Comparison of ENCODE assay signal across 18 cellular contexts in the genomic region with DNA sequence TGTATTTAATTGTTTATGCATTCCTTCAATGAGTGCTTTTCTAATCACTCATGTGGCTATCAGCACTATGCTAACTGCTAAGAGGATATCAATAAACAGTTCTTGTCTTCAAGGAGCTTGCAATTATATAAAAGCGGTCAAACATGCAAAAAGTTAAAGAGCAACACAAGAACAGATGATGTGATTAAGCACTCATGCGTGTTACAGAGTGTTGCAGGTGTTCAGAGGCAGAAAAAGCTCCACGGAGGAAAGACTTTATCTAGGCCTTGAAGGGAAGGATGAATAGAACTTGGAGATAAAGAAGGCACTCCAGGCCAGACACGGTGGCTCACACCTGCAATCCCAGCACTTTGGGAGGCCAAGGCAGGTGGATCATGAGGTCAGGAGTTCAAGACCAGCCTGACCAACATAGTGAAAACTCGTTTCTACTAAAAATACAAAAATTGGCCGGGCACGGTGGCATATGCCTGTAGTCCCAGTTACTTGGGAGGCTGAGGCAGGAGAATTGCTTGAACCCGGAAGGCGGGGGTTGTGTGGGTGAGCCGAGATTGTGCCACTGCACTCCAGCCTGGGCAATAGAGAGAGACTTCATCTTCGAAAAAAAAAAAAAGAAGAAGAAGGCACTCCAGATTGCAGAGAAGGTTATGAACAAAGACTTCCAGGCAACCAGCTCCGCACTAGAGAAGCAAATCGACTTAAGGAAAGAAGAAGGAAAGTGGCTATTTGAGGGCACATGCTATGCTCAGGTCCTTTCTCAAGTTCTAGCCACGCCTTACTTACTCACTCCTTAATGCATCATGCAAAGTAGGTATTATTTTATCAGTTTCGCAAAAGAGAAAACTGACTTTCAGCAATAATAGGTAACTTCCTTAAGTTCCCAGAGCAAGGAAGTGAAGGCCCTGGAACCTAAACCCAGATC. TPM values are rescaled to one million over a fixed set of nuclear protein-coding genes. Genes with fewer than 3 reads are reported as not detected.
DNase-seq lines count a peak whose midpoint lies in the region; ATAC-seq and TF ChIP-seq lines count a peak whose summit lies in the region.
"Had no signal": no experiment of that assay in that cellular context is flagged by ENCODE, and none has a peak within 500 bp of the region (broad histone marks: within the 10 kb centered on the region; RNA-seq: fewer than 3 reads in every experiment).

No MANE protein-coding gene starts in this region.

- H4K20me1 ChIP-seq in Karpas-422 (ENCODE audit: insufficient read depth, low read depth, low read length): no peaks in the 10 kb centered on the region

- POLR2A ChIA-PET in activated CD4-positive, alpha-beta T cell treated with anti-CD3 and anti-CD28 coated beads for 36 hours (lab: Charles Lee): no interaction called here
- POLR2A ChIA-PET in activated CD4-positive, alpha-beta memory T cell treated with anti-CD3 and anti-CD28 coated beads, Interleukin-2, amount 10 ng/mL, durations not matched to agents 7 days and 5 days (lab: Charles Lee): no interaction called here
- POLR2A ChIA-PET in naive thymus-derived CD4-positive, alpha-beta T cell (lab: Charles Lee): interaction anchor here (1.1 kb wide), 1 partner anchor 254 kb away, joined by 3 read pairs; a partner anchor contains a TSS

- peak overlapping the region; percentile 66 for H3K4me2 ChIP-seq in Karpas-422 (ENCODE audit: low read depth, low read length, poor library complexity, severe bottlenecking)

- H3K4me1 Mint-ChIP-seq in activated CD4-positive, alpha-beta T cell treated with anti-CD3 and anti-CD28 coated beads for 36 hours: peaks cover 87% of the 10 kb centered on the region
- H3K4me1 Mint-ChIP-seq in activated CD4-positive, alpha-beta memory T cell treated with anti-CD3 and anti-CD28 coated beads, Interleukin-2, amount 10 ng/mL, durations not matched to agents 7 days and 5 days: peaks cover 77% of the 10 kb centered on the region
- peaks cover 66 to 99% (median 86%) of the 10 kb centered on the region in 7 donors for H3K4me1 Mint-ChIP-seq in naive thymus-derived CD4-positive, alpha-beta T cell

- peaks cover 82% of the 10 kb centered on the region for H3K4me1 ChIP-seq in Karpas-422 (ENCODE audit: low read length)
- H3K4me1 ChIP-seq in naive thymus-derived CD4-positive, alpha-beta T cell (ENCODE audit: control insufficient read depth in 2 of 2, insufficient read depth in 2 of 2, low read length in 2 of 2): peaks cover 50 to 93% of the 10 kb centered on the region in 2 donors

- peak overlapping the region; percentile 53 for H3K27ac Mint-ChIP-seq in activated CD4-positive, alpha-beta T cell treated with anti-CD3 and anti-CD28 coated beads for 36 hours
- H3K27ac Mint-ChIP-seq in activated CD4-positive, alpha-beta memory T cell treated with anti-CD3 and anti-CD28 coated beads, Interleukin-2, amount 10 ng/mL, durations not matched to agents 7 days and 5 days: peak overlapping the region; percentile 97
- H3K27ac Mint-ChIP-seq in naive thymus-derived CD4-positive, alpha-beta T cell: peak overlapping the region; percentile 62 to 100 (median 97)

- no peaks in the 10 kb centered on the region for H3K27me3 Mint-ChIP-seq in activated CD4-positive, alpha-beta T cell treated with anti-CD3 and anti-CD28 coated beads for 36 hours
- H3K27me3 Mint-ChIP-seq in activated CD4-positive, alpha-beta memory T cell treated with anti-CD3 and anti-CD28 coated beads, Interleukin-2, amount 10 ng/mL, durations not matched to agents 7 days and 5 days: no peaks in the 10 kb centered on the region
- H3K27me3 Mint-ChIP-seq in naive thymus-derived CD4-positive, alpha-beta T cell: no peaks in the 10 kb centered on the region
- H3K27me3 Mint-ChIP-seq: memory B cell had no signal

- H3K4me3 ChIP-seq in Karpas-422 (ENCODE audit: low read length): peak overlapping the region; percentile 44
- H3K4me3 ChIP-seq in naive thymus-derived CD4-positive, alpha-beta T cell (ENCODE audit: low read length): peak overlapping the region; percentile 14
- no peak overlapping the region for H3K4me3 ChIP-seq in coronary artery
- H3K4me3 ChIP-seq: GM23248, skin epidermis had no signal

- H3K36me3 Mint-ChIP-seq in activated CD4-positive, alpha-beta T cell treated with anti-CD3 and anti-CD28 coated beads for 36 hours (ENCODE audit: low read depth): peaks cover 48% of the 10 kb centered on the region
- peaks cover 55% of the 10 kb centered on the region for H3K36me3 Mint-ChIP-seq in activated CD4-positive, alpha-beta memory T cell treated with anti-CD3 and anti-CD28 coated beads, Interleukin-2, amount 10 ng/mL, durations not matched to agents 7 days and 5 days (ENCODE audit: low read depth)
- peaks cover 9 to 59% (median 44%) of the 10 kb centered on the region in 5 donors for H3K36me3 Mint-ChIP-seq in naive thymus-derived CD4-positive, alpha-beta T cell
- H3K36me3 Mint-ChIP-seq: memory B cell had no signal

- no peak for TF ChIP-seq CTCF in coronary artery (IDR thresholded peaks at IDR 0.05)

- ATAC-seq in activated CD4-positive, alpha-beta T cell treated with anti-CD3 and anti-CD28 coated beads for 36 hours: no peak
- ATAC-seq in naive thymus-derived CD4-positive, alpha-beta T cell: no peak
- no peak for ATAC-seq in HG03432 (IDR thresholded peaks at IDR 0.05; ENCODE audit: unreplicated experiment)
- ATAC-seq: foreskin keratinocyte had no signal

- H3K27ac ChIP-seq in Karpas-422 (ENCODE audit: low read length): peak overlapping the region; percentile 100
- peak overlapping the region; percentile 61 for H3K27ac ChIP-seq in naive thymus-derived CD4-positive, alpha-beta T cell (ENCODE audit: low read depth, low read length)
- no peak overlapping the region for H3K27ac ChIP-seq in coronary artery
- H3K27ac ChIP-seq: foreskin keratinocyte, GM23248 had no signal

- no peaks in the 10 kb centered on the region for H3K9me2 ChIP-seq in Karpas-422 (replicated peaks; ENCODE audit: insufficient read depth, low read length)

- H3K9me3 ChIP-seq in Karpas-422 (ENCODE audit: low read length): no peaks in the 10 kb centered on the region
- no peaks in the 10 kb centered on the region for H3K9me3 ChIP-seq in naive thymus-derived CD4-positive, alpha-beta T cell (ENCODE audit: control insufficient read depth in 2 of 3, low read length in 3 of 3)

- CTCF ChIA-PET in activated CD4-positive, alpha-beta T cell treated with anti-CD3 and anti-CD28 coated beads for 36 hours (lab: Charles Lee): interaction anchor here (0.6 to 0.7 kb wide), 2 partner anchors 34 to 36 kb away, joined by 3 to 4 read pairs; no protein-coding TSS in a partner anchor
- CTCF ChIA-PET in activated CD4-positive, alpha-beta memory T cell treated with anti-CD3 and anti-CD28 coated beads, Interleukin-2, amount 10 ng/mL, durations not matched to agents 7 days and 5 days (lab: Charles Lee): interaction anchor here (0.7 to 1.0 kb wide), 2 partner anchors 60 to 172 kb away, joined by 3 to 4 read pairs; no protein-coding TSS in a partner anchor
- CTCF ChIA-PET in naive thymus-derived CD4-positive, alpha-beta T cell (lab: Charles Lee): no interaction called here

- no peaks in the 10 kb centered on the region for H3K79me2 ChIP-seq in Karpas-422 (ENCODE audit: low read length)

- H3K27me3 ChIP-seq in Karpas-422 (ENCODE audit: low read length): no peaks in the 10 kb centered on the region
- no peaks in the 10 kb centered on the region for H3K27me3 ChIP-seq in naive thymus-derived CD4-positive, alpha-beta T cell (ENCODE audit: control insufficient read depth in 2 of 2, insufficient read depth in 2 of 2, low read length in 2 of 2)

- H2AFZ ChIP-seq in Karpas-422 (ENCODE audit: low read length): no peak overlapping the region
- H2AFZ ChIP-seq: GM23248 had no signal

- H3K4me3 Mint-ChIP-seq in activated CD4-positive, alpha-beta T cell treated with anti-CD3 and anti-CD28 coated beads for 36 hours: no peak overlapping the region
- no peak overlapping the region for H3K4me3 Mint-ChIP-seq in activated CD4-positive, alpha-beta memory T cell treated with anti-CD3 and anti-CD28 coated beads, Interleukin-2, amount 10 ng/mL, durations not matched to agents 7 days and 5 days
- H3K4me3 Mint-ChIP-seq in naive thymus-derived CD4-positive, alpha-beta T cell: peak overlapping the region; percentile 8 to 87 (median 70)

- no peaks in the 10 kb centered on the region for H3K36me3 ChIP-seq in Karpas-422 (ENCODE audit: insufficient read depth, low read length)
- H3K36me3 ChIP-seq in naive thymus-derived CD4-positive, alpha-beta T cell (ENCODE audit: control insufficient read depth in 2 of 3, insufficient read depth in 3 of 3, low read length in 3 of 3): peaks cover 11 to 21% (median 12%) of the 10 kb centered on the region in 3 experiments

- no peak for DNase-seq in activated CD4-positive, alpha-beta T cell treated with anti-CD3 and anti-CD28 coated beads for 36 hours
- no peak for DNase-seq in activated CD4-positive, alpha-beta T cell treated with anti-CD3 and anti-CD28 coated beads, Interleukin-2, amount 50 U/mL, for 4 hours
- DNase-seq in Karpas-422: peak; percentile 72
- no peak for DNase-seq in activated CD4-positive, alpha-beta memory T cell treated with anti-CD3 and anti-CD28 coated beads, Interleukin-2, amount 10 ng/mL, durations not matched to agents 7 days and 5 days
- DNase-seq in naive thymus-derived CD4-positive, alpha-beta T cell: no peak
- DNase-seq in coronary artery (ENCODE audit: low spot score): no peak
- DNase-seq in COR-L47 (lab: John Stamatoyannopoulos, UW): no peak
- DNase-seq: ACHN, activated gamma-delta T cell, foreskin keratinocyte, GM23248, NCI-H1417, NCI-H510A treated with DMSO at 0.1 percent for 48 hours, T1000 had no signal

- H3K9ac ChIP-seq in Karpas-422 (ENCODE audit: low read length): peak overlapping the region; percentile 52
- H3K9ac ChIP-seq: GM23248 had no signal

- intact Hi-C loops in activated CD4-positive, alpha-beta T cell treated with anti-CD3 and anti-CD28 coated beads for 36 hours (cut with DNase I, micrococcal nuclease): no loop called here
- intact Hi-C loops in naive thymus-derived CD4-positive, alpha-beta T cell (cut with micrococcal nuclease): no loop called here

- peaks cover 2% of the 10 kb centered on the region for H3K9me3 Mint-ChIP-seq in activated CD4-positive, alpha-beta T cell treated with anti-CD3 and anti-CD28 coated beads for 36 hours (ENCODE audit: low read depth)
- no peaks in the 10 kb centered on the region for H3K9me3 Mint-ChIP-seq in activated CD4-positive, alpha-beta memory T cell treated with anti-CD3 and anti-CD28 coated beads, Interleukin-2, amount 10 ng/mL, durations not matched to agents 7 days and 5 days
- peaks cover 0 to 8% (median 1%) of the 10 kb centered on the region in 11 donors for H3K9me3 Mint-ChIP-seq in naive thymus-derived CD4-positive, alpha-beta T cell
- H3K9me3 Mint-ChIP-seq: memory B cell had no signal

RNA-seq across cellular contexts. Expression of a gene that starts 13.8 kb away (rescaled TPM):
- total RNA-seq in activated CD4-positive, alpha-beta T cell treated with anti-CD3 and anti-CD28 coated beads for 36 hours: 100 to 1,000 TPM; 400 to 530 TPM
- total RNA-seq in Karpas-422 (2014; rRNA removed; shearing (Covaris generic); ENCODE audit: low replicate concordance): 0.32 and 1.3 TPM in 2 replicates
- total RNA-seq in activated CD4-positive, alpha-beta memory T cell treated with anti-CD3 and anti-CD28 coated beads, Interleukin-2, amount 10 ng/mL, durations not matched to agents 7 days and 5 days: 100 to 1,000 TPM; 639 to 653 TPM
- 100 to 1,000 TPM; 392 to 706 (median 670) TPM for total RNA-seq in naive thymus-derived CD4-positive, alpha-beta T cell
- 1,000 to 10,000 TPM in 1 of 2 donors, 100 to 1,000 TPM in 1; 987 to 1,286 TPM for polyA plus RNA-seq in naive thymus-derived CD4-positive, alpha-beta T cell
- total RNA-seq: foreskin keratinocyte, GM23248, RPMI7951 had no signal
- polyA plus RNA-seq: foreskin keratinocyte, GM23248 had no signal

RNA-seq across cellular contexts. Expression of a gene that starts 24.1 kb away (rescaled TPM):
- 100 to 1,000 TPM; 305 to 331 TPM for total RNA-seq in activated CD4-positive, alpha-beta T cell treated with anti-CD3 and anti-CD28 coated beads for 36 hours
- 3.7 and 5.7 TPM in 2 replicates for total RNA-seq in Karpas-422 (2014; rRNA removed; shearing (Covaris generic); ENCODE audit: low replicate concordance)
- 100 to 1,000 TPM; 467 to 476 TPM for total RNA-seq in activated CD4-positive, alpha-beta memory T cell treated with anti-CD3 and anti-CD28 coated beads, Interleukin-2, amount 10 ng/mL, durations not matched to agents 7 days and 5 days
- 100 to 1,000 TPM; 232 to 597 (median 352) TPM for total RNA-seq in naive thymus-derived CD4-positive, alpha-beta T cell
- polyA plus RNA-seq in naive thymus-derived CD4-positive, alpha-beta T cell: 1,000 to 10,000 TPM in 1 of 2 donors, 100 to 1,000 TPM in 1; 947 to 1,287 TPM
- total RNA-seq: foreskin keratinocyte, GM23248, RPMI7951 had no signal
- polyA plus RNA-seq: foreskin keratinocyte, GM23248 had no signal

RNA-seq across cellular contexts. Expression of a gene that starts 25.8 kb away (rescaled TPM):
- total RNA-seq in activated CD4-positive, alpha-beta T cell treated with anti-CD3 and anti-CD28 coated beads for 36 hours: 100 to 1,000 TPM; 141 to 146 TPM
- 88.1 and 158 TPM in 2 replicates for total RNA-seq in Karpas-422 (2014; rRNA removed; shearing (Covaris generic); ENCODE audit: low replicate concordance)
- 100 to 1,000 TPM; 223 to 225 TPM for total RNA-seq in activated CD4-positive, alpha-beta memory T cell treated with anti-CD3 and anti-CD28 coated beads, Interleukin-2, amount 10 ng/mL, durations not matched to agents 7 days and 5 days
- total RNA-seq in naive thymus-derived CD4-positive, alpha-beta T cell: 100 to 1,000 TPM; 122 to 220 (median 192) TPM
- polyA plus RNA-seq in naive thymus-derived CD4-positive, alpha-beta T cell: 100 to 1,000 TPM; 333 to 459 TPM
- total RNA-seq: foreskin keratinocyte, GM23248, RPMI7951 had no signal
- polyA plus RNA-seq: foreskin keratinocyte, GM23248 had no signal

RNA-seq across cellular contexts. Expression of a gene that starts 41.0 kb away (rescaled TPM):
- 10 to 100 TPM; 44.2 to 50.7 TPM for total RNA-seq in activated CD4-positive, alpha-beta T cell treated with anti-CD3 and anti-CD28 coated beads for 36 hours
- 9.7 and 26.3 TPM in 2 replicates for total RNA-seq in Karpas-422 (2014; rRNA removed; shearing (Covaris generic); ENCODE audit: low replicate concordance)
- total RNA-seq in activated CD4-positive, alpha-beta memory T cell treated with anti-CD3 and anti-CD28 coated beads, Interleukin-2, amount 10 ng/mL, durations not matched to agents 7 days and 5 days: 10 to 100 TPM; 42.1 to 44.1 TPM
- 10 to 100 TPM; 38.4 to 54.5 (median 46.9) TPM for total RNA-seq in naive thymus-derived CD4-positive, alpha-beta T cell
- polyA plus RNA-seq in naive thymus-derived CD4-positive, alpha-beta T cell: 10 to 100 TPM; 20.3 to 31.7 TPM

RNA-seq across cellular contexts. Expression of a gene that starts 54.3 kb away (rescaled TPM):
- total RNA-seq in activated CD4-positive, alpha-beta T cell treated with anti-CD3 and anti-CD28 coated beads for 36 hours: 10 to 100 TPM; 26.7 to 30.1 TPM
- not detected in 2 replicates for total RNA-seq in Karpas-422 (2014; rRNA removed; shearing (Covaris generic); ENCODE audit: low replicate concordance)
- total RNA-seq in activated CD4-positive, alpha-beta memory T cell treated with anti-CD3 and anti-CD28 coated beads, Interleukin-2, amount 10 ng/mL, durations not matched to agents 7 days and 5 days: 1 to 10 TPM; 3.8 to 5.3 TPM
- 1 to 10 TPM in 4 of 5 experiments, under 1 TPM in 1; 0.69 to 5.9 (median 1.6) TPM for total RNA-seq in naive thymus-derived CD4-positive, alpha-beta T cell
- 1 to 10 TPM; 1.2 to 1.5 TPM for polyA plus RNA-seq in naive thymus-derived CD4-positive, alpha-beta T cell
- total RNA-seq: GM23248 had no signal
- polyA plus RNA-seq: GM23248 had no signal

Comparison
In these comparisons a context has a peak if more than half of its experiments do, and no peak if none do; other contexts are left out.
1. H3K4me3 Mint-ChIP-seq: peak in naive thymus-derived CD4-positive, alpha-beta T cell (10 of 10); none in activated CD4-positive, alpha-beta T cell treated with anti-CD3 and anti-CD28 coated beads for 36 hours (single experiment) and activated CD4-positive, alpha-beta memory T cell treated with anti-CD3 and anti-CD28 coated beads, Interleukin-2, amount 10 ng/mL, durations not matched to agents 7 days and 5 days (single experiment).
2. H3K27ac ChIP-seq: peak in Karpas-422 (single experiment) and naive thymus-derived CD4-positive, alpha-beta T cell (single experiment); none in coronary artery (0 of 2).
3. RNA of a gene that starts 13.8 kb away (total RNA-seq): 392 to 706 TPM in naive thymus-derived CD4-positive, alpha-beta T cell, 639 to 653 TPM in activated CD4-positive, alpha-beta memory T cell treated with anti-CD3 and anti-CD28 coated beads, Interleukin-2, amount 10 ng/mL, durations not matched to agents 7 days and 5 days and 400 to 530 TPM in activated CD4-positive, alpha-beta T cell treated with anti-CD3 and anti-CD28 coated beads for 36 hours; 0.32 to 1.3 TPM in Karpas-422; every median in the first group is over 100 times any median in the second.
4. RNA of a gene that starts 24.1 kb away (total RNA-seq): 467 to 476 TPM in activated CD4-positive, alpha-beta memory T cell treated with anti-CD3 and anti-CD28 coated beads, Interleukin-2, amount 10 ng/mL, durations not matched to agents 7 days and 5 days, 232 to 597 TPM in naive thymus-derived CD4-positive, alpha-beta T cell and 305 to 331 TPM in activated CD4-positive, alpha-beta T cell treated with anti-CD3 and anti-CD28 coated beads for 36 hours; 3.7 to 5.7 TPM in Karpas-422; every median in the first group is over 10 times any median in the second.
5. Peak in every context shown above with its lines, with median percentiles within 50 percentile points of each other: H3K27ac Mint-ChIP-seq.